In the genomic region with DNA sequence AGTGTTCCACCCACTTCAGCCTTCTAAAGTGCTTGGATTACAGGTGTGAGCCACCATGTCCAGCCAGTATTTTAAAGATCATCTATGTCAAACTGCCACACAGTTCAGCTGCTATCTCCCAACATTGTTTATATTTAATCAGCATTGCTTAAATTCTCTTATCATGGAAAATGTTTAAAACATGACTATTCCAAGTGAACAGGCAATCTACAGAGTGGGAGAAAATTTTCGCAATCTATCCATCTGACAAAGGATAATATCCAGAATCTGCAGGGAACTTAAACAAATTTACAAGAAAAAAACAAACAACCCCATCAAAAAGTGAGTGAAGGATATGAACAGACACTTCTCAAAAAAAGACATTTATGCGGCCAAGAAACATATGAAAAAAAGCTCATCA, we compare ENCODE assay signal across 7 cellular contexts.
"Had no signal": no experiment of that assay in that cellular context is flagged by ENCODE, and none has a peak within 500 bp of the region (broad histone marks: within the 10 kb centered on the region; RNA-seq: fewer than 3 reads in every experiment).

No MANE protein-coding gene starts in this region.

- H3K4me1 Mint-ChIP-seq: IgD-negative memory B cell had no signal

- H3K9me3 Mint-ChIP-seq: HFFc6 had no signal

- H2AFZ ChIP-seq: GM23338 had no signal

- H3K4me3 Mint-ChIP-seq: GM23338, H9, HFFc6, IgD-negative memory B cell had no signal

- H3K27me3 Mint-ChIP-seq: IgD-negative memory B cell had no signal

- H3K27ac ChIP-seq: HL-60 had no signal

- DNase-seq: H9, HFFc6 had no signal

- H3K27ac Mint-ChIP-seq: GM23338, HFFc6, IgD-negative memory B cell had no signal

- ATAC-seq: GM23338, HCT116, HepG2 had no signal

- H3K4me3 ChIP-seq: GM23338 had no signal

- H3K36me3 Mint-ChIP-seq: IgD-negative memory B cell had no signal

- H3K4me2 ChIP-seq: GM23338 had no signal
